In genomic region chr7:150980663-150981062, GRCh38 we compare ENCODE assay signal across 1 cellular context.
TF ChIP-seq lines count a peak whose summit lies in the region.

No MANE protein-coding gene starts in this region.

TF ChIP-seq in WTC11, 78 proteins besides CTCF, POLR2A, EP300 and RAD21 (continued from another document):
- TF ChIP-seq ZNF425 (CRISPR knock-in tag; conservative IDR thresholded peaks at IDR 0.05) (no peak), ZNF219 (CRISPR knock-in tag; IDR thresholded peaks at IDR 0.05; ENCODE audit: borderline replicate concordance) (no peak), RORB (CRISPR knock-in tag; IDR thresholded peaks at IDR 0.05) (no peak)
